In genomic region chr2:177842243-177842642, GRCh38 we compare ENCODE assay signal across 34 cellular contexts.
"Had no signal": no experiment of that assay in that cellular context is flagged by ENCODE, and none has a peak within 500 bp of the region (broad histone marks: within the 10 kb centered on the region; RNA-seq: fewer than 3 reads in every experiment).

No MANE protein-coding gene starts in this region.

- H3K9me3 ChIP-seq: adrenal gland, body of pancreas had no signal

- H3K4me3 ChIP-seq: adrenal gland, body of pancreas, breast epithelium had no signal

- ATAC-seq: activated CD8-positive, alpha-beta T cell treated with anti-CD3 and anti-CD28 coated beads for 36 hours; activated naive CD4-positive, alpha-beta T cell treated with anti-CD3 and anti-CD28 coated beads, Interleukin-2, amount 50 U/mL, for 72 hours; activated T-cell treated with anti-CD3 and anti-CD28 coated beads, Interleukin-2, amount 50 U/mL, for 4 hours; activated T-cell treated with anti-CD3 and anti-CD28 coated beads, Interleukin-2, amount 50 U/mL, for 72 hours; activated T-helper 17 cell treated with anti-CD3 and anti-CD28 coated beads, Interleukin-2, amount 50 U/mL, for 72 hours; body of pancreas had no signal

- H3K36me3 ChIP-seq: adrenal gland, brain microvascular endothelial cell, breast epithelium had no signal

- H3K27ac ChIP-seq: adrenal gland, body of pancreas, brain microvascular endothelial cell, breast epithelium, VCaP had no signal

- FAIRE-seq: astrocyte, TTC549 had no signal

- DNase-seq: activated B cell treated with CpG ODN at 0.5 μM for 24 hours; activated CD4-positive, alpha-beta memory T cell treated with anti-CD3 and anti-CD28 coated beads for 36 hours; activated CD4-positive, alpha-beta T cell treated with anti-CD3 and anti-CD28 coated beads for 4 hours; activated CD4-positive, alpha-beta T cell treated with anti-CD3 and anti-CD28 coated beads, Interleukin-2, amount 10 ng/mL, durations not matched to agents 24 days and 14 days; activated CD4-positive, alpha-beta T cell treated with anti-CD3 and anti-CD28 coated beads, Interleukin-2, amount 50 U/mL, for 1 hour; activated CD4-positive, alpha-beta T cell treated with anti-CD3 and anti-CD28 coated beads, Interleukin-2, amount 50 U/mL, for 4 hours; activated CD4-positive, CD25-positive, alpha-beta regulatory T cell treated with anti-CD3 and anti-CD28 coated beads, Interleukin-2, amount 50 U/mL, for 72 hours; activated CD8-positive, alpha-beta memory T cell treated with anti-CD3 and anti-CD28 coated beads, Interleukin-2, amount 50 U/mL, for 4 hours; activated CD8-positive, alpha-beta T cell treated with anti-CD3 and anti-CD28 coated beads for 36 hours; activated effector memory CD4-positive, alpha-beta T cell treated with anti-CD3 and anti-CD28 coated beads, Interleukin-2, amount 50 U/mL, for 16 hours; activated gamma-delta T cell treated with Interleukin-2 at 50 U/mL for 16 hours; activated naive CD4-positive, alpha-beta T cell; activated naive CD4-positive, alpha-beta T cell treated with anti-CD3 and anti-CD28 coated beads for 36 hours; activated naive CD4-positive, alpha-beta T cell treated with anti-CD3 and anti-CD28 coated beads, Interleukin-2, amount 50 U/mL, for 16 hours; activated naive CD8-positive, alpha-beta T cell treated with anti-CD3 and anti-CD28 coated beads for 36 hours; activated T-cell treated with anti-CD3 and anti-CD28 coated beads for 4 hours; activated T-cell treated with anti-CD3 and anti-CD28 coated beads, Interleukin-2, amount 50 U/mL, for 1 hour; activated T-cell treated with anti-CD3 and anti-CD28 coated beads, Interleukin-2, amount 50 U/mL, for 4 hours; activated T-cell treated with anti-CD3 and anti-CD28 coated beads, Interleukin-2, amount 50 U/mL, for 72 hours; adrenal gland; amniotic stem cell; aorta; body of pancreas; brain microvascular endothelial cell; central memory CD4-positive, alpha-beta T cell; T-helper 1 cell; T-helper 2 cell; T-helper 9 cell had no signal

- H3K4me1 ChIP-seq: adrenal gland, body of pancreas, breast epithelium had no signal

- H3K27me3 ChIP-seq: adrenal gland, body of pancreas, brain microvascular endothelial cell, breast epithelium had no signal
